Comparison of ENCODE assay signal across 8 cellular contexts in the genomic region with DNA sequence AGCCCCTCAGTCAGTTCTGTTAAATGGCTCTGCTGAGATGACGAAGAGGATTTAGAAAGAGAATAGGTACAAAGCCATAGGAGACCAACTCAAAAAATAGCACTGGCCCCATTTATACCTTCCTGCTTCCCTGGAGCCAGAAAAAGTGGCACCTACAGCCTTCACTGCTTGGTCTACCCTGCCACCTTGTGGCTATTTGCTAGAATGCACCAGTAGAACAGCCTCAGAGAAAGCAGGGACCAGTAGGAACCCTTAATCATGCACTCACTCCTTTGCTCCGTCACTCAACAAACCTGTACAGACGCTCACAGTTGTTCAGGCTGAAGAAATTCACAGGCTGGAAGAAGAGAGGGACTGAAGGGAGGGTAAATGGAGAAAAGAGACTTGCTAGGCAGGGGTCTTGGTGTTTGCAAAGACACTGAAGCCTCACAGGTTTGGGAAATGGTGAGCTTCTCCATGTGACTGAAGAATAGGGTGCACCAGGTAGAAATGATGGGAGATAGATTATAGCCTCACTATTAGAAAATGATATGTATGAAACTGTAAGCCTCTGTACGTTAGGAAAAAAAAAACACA. TPM values are rescaled to one million over a fixed set of nuclear protein-coding genes. Genes with fewer than 3 reads are reported as not detected.
A peak's percentile ranks its signal among the peaks of the same experiment; 100 is the strongest.
DNase-seq lines count a peak whose midpoint lies in the region; ATAC-seq and TF ChIP-seq lines count a peak whose summit lies in the region.

No MANE protein-coding gene starts in this region.

- H3K36me3 ChIP-seq in BE2C = no peaks in the 10 kb centered on the region

- TF ChIP-seq CTCF in BE2C (IDR thresholded peaks at IDR 0.05; ENCODE audit: low read depth, low read length) (peak; percentile 94), WTC11 (IDR thresholded peaks at IDR 0.05) (peak; percentile 93)

- no peaks in the 10 kb centered on the region for H3K9me3 ChIP-seq in BE2C

- peaks cover 9% of the 10 kb centered on the region; the same call in 1 of the 2 replicates for H3K27me3 Mint-ChIP-seq in WTC11 (ENCODE audit: low read depth)

- H3K36me3 Mint-ChIP-seq in WTC11 = no peaks in the 10 kb centered on the region; the same call in 1 of the 2 replicates

- ATAC-seq in GM19035 (IDR thresholded peaks at IDR 0.05; ENCODE audit: unreplicated experiment) = peak; percentile 92
- peak; percentile 85 for ATAC-seq in HG03280 (IDR thresholded peaks at IDR 0.05; ENCODE audit: unreplicated experiment)
- ATAC-seq in WTC11 = peak; percentile 94

- H3K4me3 ChIP-seq in BE2C (ENCODE audit: low read depth, low read length) = no peak overlapping the region

- no peaks in the 10 kb centered on the region for H3K27me3 ChIP-seq in BE2C

- peaks cover 5% of the 10 kb centered on the region; the same call in 1 of the 2 replicates for H3K9me3 Mint-ChIP-seq in WTC11

- H3K4me3 Mint-ChIP-seq in WTC11 = no peak overlapping the region

- DNase-seq in BE2C = peak; percentile 68
- peak; percentile 51 for DNase-seq in NCI-H226
- peak; percentile 81 for DNase-seq in WTC11 (ENCODE audit: low spot score)
- peak; percentile 67 for DNase-seq in central memory CD4-positive, alpha-beta T cell
- DNase-seq in left kidney (ENCODE audit: low read depth, low spot score) = peak; percentile 89
- peak; percentile 57 to 65 (median 58) for DNase-seq in stimulated activated CD4-positive, alpha-beta T cell treated with anti-CD3 and anti-CD28 coated beads, TNF-alpha, amount 100 ng/mL, for 24 hours (ENCODE audit: low read depth in 3 of 3)

- H3K4me1 Mint-ChIP-seq in WTC11 = peaks cover 10% of the 10 kb centered on the region

- no peaks in the 10 kb centered on the region for H3K4me1 ChIP-seq in BE2C

- CTCF ChIA-PET in WTC11 (lab: Charles Lee) = interaction anchor here (0.7 to 2.3 kb wide), 10 partner anchors 12 to 601 kb away, joined by 3 to 36 read pairs (median 6); partner anchors contain the start of genes RPL39L and RTP2

- POLR2A ChIA-PET in WTC11 (lab: Charles Lee) = no interaction called here

- H3K27ac Mint-ChIP-seq in WTC11 = no peak overlapping the region

TF ChIP-seq in WTC11, 78 proteins besides CTCF, POLR2A, EP300 and RAD21:
- TF ChIP-seq TP53 (CRISPR knock-in tag; IDR thresholded peaks at IDR 0.05) = no peak
- no peak for TF ChIP-seq TEAD1 (CRISPR knock-in tag; IDR thresholded peaks at IDR 0.05)
- TF ChIP-seq EMX1 (CRISPR knock-in tag; IDR thresholded peaks at IDR 0.05) = no peak
- no peak for TF ChIP-seq ELF4 (CRISPR knock-in tag; IDR thresholded peaks at IDR 0.05; ENCODE audit: low read depth)
- TF ChIP-seq, protein P1, sequence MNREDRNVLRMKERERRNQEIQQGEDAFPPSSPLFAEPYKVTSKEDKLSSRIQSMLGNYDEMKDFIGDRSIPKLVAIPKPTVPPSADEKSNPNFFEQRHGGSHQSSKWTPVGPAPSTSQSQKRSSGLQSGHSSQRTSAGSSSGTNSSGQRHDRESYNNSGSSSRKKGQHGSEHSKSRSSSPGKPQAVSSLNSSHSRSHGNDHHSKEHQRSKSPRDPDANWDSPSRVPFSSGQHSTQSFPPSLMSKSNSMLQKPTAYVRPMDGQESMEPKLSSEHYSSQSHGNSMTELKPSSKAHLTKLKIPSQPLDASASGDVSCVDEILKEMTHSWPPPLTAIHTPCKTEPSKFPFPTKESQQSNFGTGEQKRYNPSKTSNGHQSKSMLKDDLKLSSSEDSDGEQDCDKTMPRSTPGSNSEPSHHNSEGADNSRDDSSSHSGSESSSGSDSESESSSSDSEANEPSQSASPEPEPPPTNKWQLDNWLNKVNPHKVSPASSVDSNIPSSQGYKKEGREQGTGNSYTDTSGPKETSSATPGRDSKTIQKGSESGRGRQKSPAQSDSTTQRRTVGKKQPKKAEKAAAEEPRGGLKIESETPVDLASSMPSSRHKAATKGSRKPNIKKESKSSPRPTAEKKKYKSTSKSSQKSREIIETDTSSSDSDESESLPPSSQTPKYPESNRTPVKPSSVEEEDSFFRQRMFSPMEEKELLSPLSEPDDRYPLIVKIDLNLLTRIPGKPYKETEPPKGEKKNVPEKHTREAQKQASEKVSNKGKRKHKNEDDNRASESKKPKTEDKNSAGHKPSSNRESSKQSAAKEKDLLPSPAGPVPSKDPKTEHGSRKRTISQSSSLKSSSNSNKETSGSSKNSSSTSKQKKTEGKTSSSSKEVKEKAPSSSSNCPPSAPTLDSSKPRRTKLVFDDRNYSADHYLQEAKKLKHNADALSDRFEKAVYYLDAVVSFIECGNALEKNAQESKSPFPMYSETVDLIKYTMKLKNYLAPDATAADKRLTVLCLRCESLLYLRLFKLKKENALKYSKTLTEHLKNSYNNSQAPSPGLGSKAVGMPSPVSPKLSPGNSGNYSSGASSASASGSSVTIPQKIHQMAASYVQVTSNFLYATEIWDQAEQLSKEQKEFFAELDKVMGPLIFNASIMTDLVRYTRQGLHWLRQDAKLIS (CRISPR knock-in tag; IDR thresholded peaks at IDR 0.05; ENCODE audit: borderline replicate concordance) = no peak
- no peak for TF ChIP-seq ZNF416 (CRISPR knock-in tag; IDR thresholded peaks at IDR 0.05)

RNA-seq across cellular contexts. Expression of gene RTP2, which starts 12.1 kb away (rescaled TPM):
- not detected for polyA plus RNA-seq in BE2C (2012; ENCODE audit: insufficient read depth, insufficient read length, low read depth)
- total RNA-seq in WTC11 (2021) = not detected in 3 replicates

RNA-seq across cellular contexts. Expression of gene BCL6, which starts 30.8 kb away (rescaled TPM):
- 1.2 TPM for polyA plus RNA-seq in BE2C (2012; ENCODE audit: insufficient read depth, insufficient read length, low read depth)
- 10.2 to 11.8 TPM (median 11.2 TPM) in 3 replicates for total RNA-seq in WTC11 (2021)

RNA-seq across cellular contexts. Expression of gene SST, which starts 44.3 kb away (rescaled TPM):
- not detected for polyA plus RNA-seq in BE2C (2012; ENCODE audit: insufficient read depth, insufficient read length, low read depth)
- total RNA-seq in WTC11 (2021) = 0.32 to 0.70 TPM in 2 of 3 replicates, not detected in the other
